Comparison of ENCODE assay signal across 8 cellular contexts in the genomic region with DNA sequence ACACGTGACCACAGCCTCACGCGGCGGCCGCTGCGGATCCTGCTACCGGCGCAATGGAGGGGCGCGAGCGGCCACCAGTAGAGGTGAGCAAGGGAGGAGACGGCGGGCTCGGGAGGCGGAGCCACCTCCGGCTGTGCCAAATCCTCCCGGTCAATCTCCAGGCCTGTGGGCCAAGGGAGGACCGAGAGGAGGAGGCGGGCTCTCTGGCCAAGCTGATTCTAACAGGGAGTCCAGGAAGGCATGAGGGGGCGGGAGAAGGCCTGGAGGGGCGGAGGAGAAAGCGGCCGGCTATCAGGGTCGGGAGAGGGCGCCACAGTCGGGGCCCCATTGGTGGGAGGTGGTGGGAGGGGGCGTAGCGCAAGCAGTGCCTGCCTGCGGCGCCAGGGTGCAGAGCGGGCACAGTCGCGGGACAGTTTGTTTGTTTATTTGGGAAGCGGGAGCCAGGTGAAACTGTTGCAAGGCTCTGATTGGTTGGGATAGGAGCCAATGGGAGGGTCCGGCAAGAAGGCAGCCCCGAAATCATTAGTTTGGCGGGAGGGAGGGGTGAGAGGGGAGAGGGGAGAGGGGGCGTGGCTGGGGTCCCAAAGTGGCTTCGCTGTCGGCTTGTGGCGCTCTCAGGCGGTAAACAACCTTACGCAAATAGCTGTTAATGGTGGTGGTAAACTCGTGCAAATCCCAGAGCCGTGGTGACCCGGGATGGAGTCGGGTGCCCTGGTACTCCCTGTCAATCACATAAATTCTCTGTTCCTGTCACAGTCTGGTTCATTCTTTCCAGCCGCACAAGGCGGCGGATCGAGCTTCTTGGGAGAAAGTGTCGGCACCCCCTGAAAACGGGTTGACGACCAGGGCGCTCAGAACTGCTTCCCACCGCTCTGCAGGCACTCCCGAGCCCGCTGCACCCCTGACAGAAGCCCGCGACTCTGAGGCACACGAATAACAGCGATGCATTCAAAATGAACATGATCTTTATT. TPM values are rescaled to one million over a fixed set of nuclear protein-coding genes. Genes with fewer than 3 reads are reported as not detected.
DNase-seq lines count a peak whose midpoint lies in the region; ATAC-seq and TF ChIP-seq lines count a peak whose summit lies in the region.

A gene (minus strand): TSS at position 55 of the 971 bp plus-strand sequence.

- H3K36me3 ChIP-seq in HUES48 (ENCODE audit: control insufficient read depth, insufficient read depth, low read length): no peaks in the 10 kb centered on the region
- no peaks in the 10 kb centered on the region for H3K36me3 ChIP-seq in CD8-positive, alpha-beta memory T cell (ENCODE audit: insufficient read depth, low read length)

- H3K27me3 ChIP-seq in HUES48 (ENCODE audit: control insufficient read depth, insufficient read depth, low read length): peaks cover 48% of the 10 kb centered on the region
- no peaks in the 10 kb centered on the region for H3K27me3 ChIP-seq in CD8-positive, alpha-beta memory T cell (ENCODE audit: insufficient read depth, low read length, poor library complexity, severe bottlenecking)

- ATAC-seq in memory B cell (ENCODE audit: low read depth) (no peak), HG03439 (IDR thresholded peaks at IDR 0.05; ENCODE audit: unreplicated experiment) (no peak), GM18502 (IDR thresholded peaks at IDR 0.05; ENCODE audit: poor library complexity, unreplicated experiment) (no peak)

- H3K4me1 Mint-ChIP-seq in memory B cell: no peaks in the 10 kb centered on the region
- no peaks in the 10 kb centered on the region for H3K4me1 Mint-ChIP-seq in CD8-positive, alpha-beta memory T cell
- no peaks in the 10 kb centered on the region for H3K4me1 Mint-ChIP-seq in activated naive CD4-positive, alpha-beta T cell treated with anti-CD3 and anti-CD28 coated beads for 36 hours (ENCODE audit: low read depth)

- H3K27ac Mint-ChIP-seq in memory B cell: no peak within 1 kb of the TSS
- H3K27ac Mint-ChIP-seq in CD8-positive, alpha-beta memory T cell: no peak within 1 kb of the TSS
- H3K27ac Mint-ChIP-seq in activated naive CD4-positive, alpha-beta T cell treated with anti-CD3 and anti-CD28 coated beads for 36 hours: no peak within 1 kb of the TSS

- peaks cover 11% of the 10 kb centered on the region for H3K4me1 ChIP-seq in HUES48 (ENCODE audit: control insufficient read depth, insufficient read depth, low read length)
- H3K4me1 ChIP-seq in CD8-positive, alpha-beta memory T cell (ENCODE audit: insufficient read depth, low read length): no peaks in the 10 kb centered on the region

- peak within 1 kb of the TSS; percentile 53 for H3K9ac ChIP-seq in HUES48 (ENCODE audit: low read depth, low read length)

- peaks cover 4% of the 10 kb centered on the region for H3K27me3 Mint-ChIP-seq in memory B cell
- H3K27me3 Mint-ChIP-seq in CD8-positive, alpha-beta memory T cell: peaks cover 19 to 23% of the 10 kb centered on the region in 2 donors
- peaks cover 31% of the 10 kb centered on the region for H3K27me3 Mint-ChIP-seq in activated naive CD4-positive, alpha-beta T cell treated with anti-CD3 and anti-CD28 coated beads for 36 hours (ENCODE audit: low read depth)

- no peaks in the 10 kb centered on the region for H3K36me3 Mint-ChIP-seq in memory B cell
- H3K36me3 Mint-ChIP-seq in CD8-positive, alpha-beta memory T cell: no peaks in the 10 kb centered on the region
- H3K36me3 Mint-ChIP-seq in activated naive CD4-positive, alpha-beta T cell treated with anti-CD3 and anti-CD28 coated beads for 36 hours (ENCODE audit: low read depth): peaks cover 1% of the 10 kb centered on the region

- POLR2A ChIA-PET in CD8-positive, alpha-beta memory T cell (lab: Charles Lee): no interaction called here

- no peaks in the 10 kb centered on the region for H3K9me3 Mint-ChIP-seq in memory B cell
- peaks cover 0 to 11% (median 2%) of the 10 kb centered on the region in 5 donors for H3K9me3 Mint-ChIP-seq in CD8-positive, alpha-beta memory T cell
- H3K9me3 Mint-ChIP-seq in activated naive CD4-positive, alpha-beta T cell treated with anti-CD3 and anti-CD28 coated beads for 36 hours: no peaks in the 10 kb centered on the region

- H3K9me3 ChIP-seq in HUES48 (ENCODE audit: control insufficient read depth, insufficient read depth, low read length): peaks cover 7% of the 10 kb centered on the region; the same call in 1 of the 2 replicates
- no peaks in the 10 kb centered on the region for H3K9me3 ChIP-seq in CD8-positive, alpha-beta memory T cell (ENCODE audit: low read length)

- peak within 1 kb of the TSS; percentile 29 for H3K4me3 ChIP-seq in AG10803 (ENCODE audit: low read length)
- H3K4me3 ChIP-seq in HUES48 (ENCODE audit: low read depth, low read length): peak within 1 kb of the TSS; percentile 85
- H3K4me3 ChIP-seq in cardiac fibroblast (replicated peaks in 1 of 2; ENCODE audit: low read depth in 2 of 2, low read length in 2 of 2): peak within 1 kb of the TSS; percentile 36 to 53
- no peak within 1 kb of the TSS for H3K4me3 ChIP-seq in CD8-positive, alpha-beta memory T cell (ENCODE audit: low read length)

- TF ChIP-seq CTCF in AG10803 (conservative IDR thresholded peaks at IDR 0.05; ENCODE audit: low read length) (no peak), cardiac fibroblast (IDR thresholded peaks at IDR 0.05; ENCODE audit: low read depth, low read length) (no peak)

- CTCF ChIA-PET in CD8-positive, alpha-beta memory T cell (lab: Charles Lee): no interaction called here
- CTCF ChIA-PET in activated naive CD4-positive, alpha-beta T cell treated with anti-CD3 and anti-CD28 coated beads for 36 hours (lab: Charles Lee): no interaction called here

- H3K27ac ChIP-seq in HUES48 (ENCODE audit: low read depth, low read length): peak within 1 kb of the TSS; percentile 56
- H3K27ac ChIP-seq in CD8-positive, alpha-beta memory T cell (ENCODE audit: low read depth, low read length): no peak within 1 kb of the TSS

- DNase-seq in AG10803 (ENCODE audit: low read depth): no peak
- peak; percentile 2 to 10 for DNase-seq in cardiac fibroblast (ENCODE audit: low read depth in 2 of 2)
- no peak for DNase-seq in memory B cell (ENCODE audit: low spot score in 2 of 2)
- no peak for DNase-seq in CD8-positive, alpha-beta memory T cell
- no peak for DNase-seq in activated naive CD4-positive, alpha-beta T cell treated with anti-CD3 and anti-CD28 coated beads for 36 hours

- peak within 1 kb of the TSS; percentile 24 for H3K4me3 Mint-ChIP-seq in memory B cell
- peak within 1 kb of the TSS in 1 of 7 donors; percentile 66 for H3K4me3 Mint-ChIP-seq in CD8-positive, alpha-beta memory T cell
- no peak within 1 kb of the TSS for H3K4me3 Mint-ChIP-seq in activated naive CD4-positive, alpha-beta T cell treated with anti-CD3 and anti-CD28 coated beads for 36 hours

- intact Hi-C loops in activated naive CD4-positive, alpha-beta T cell treated with anti-CD3 and anti-CD28 coated beads for 36 hours (cut with micrococcal nuclease): no loop called here

RNA-seq across cellular contexts. Expression of the gene that starts here (rescaled TPM):
- total RNA-seq in CD8-positive, alpha-beta memory T cell: not detected
- not detected for polyA plus RNA-seq in CD8-positive, alpha-beta memory T cell
- not detected for total RNA-seq in activated naive CD4-positive, alpha-beta T cell treated with anti-CD3 and anti-CD28 coated beads for 36 hours

Comparison
In these comparisons a context has a peak if more than half of its experiments do, and no peak if none do; other contexts are left out.
1. DNase-seq: peak in cardiac fibroblast (2 of 2); none in AG10803 (single experiment), memory B cell (0 of 2), CD8-positive, alpha-beta memory T cell (0 of 5) and activated naive CD4-positive, alpha-beta T cell treated with anti-CD3 and anti-CD28 coated beads for 36 hours (single experiment).